8 cellular contexts compared by ENCODE assay signal in the genomic region with DNA sequence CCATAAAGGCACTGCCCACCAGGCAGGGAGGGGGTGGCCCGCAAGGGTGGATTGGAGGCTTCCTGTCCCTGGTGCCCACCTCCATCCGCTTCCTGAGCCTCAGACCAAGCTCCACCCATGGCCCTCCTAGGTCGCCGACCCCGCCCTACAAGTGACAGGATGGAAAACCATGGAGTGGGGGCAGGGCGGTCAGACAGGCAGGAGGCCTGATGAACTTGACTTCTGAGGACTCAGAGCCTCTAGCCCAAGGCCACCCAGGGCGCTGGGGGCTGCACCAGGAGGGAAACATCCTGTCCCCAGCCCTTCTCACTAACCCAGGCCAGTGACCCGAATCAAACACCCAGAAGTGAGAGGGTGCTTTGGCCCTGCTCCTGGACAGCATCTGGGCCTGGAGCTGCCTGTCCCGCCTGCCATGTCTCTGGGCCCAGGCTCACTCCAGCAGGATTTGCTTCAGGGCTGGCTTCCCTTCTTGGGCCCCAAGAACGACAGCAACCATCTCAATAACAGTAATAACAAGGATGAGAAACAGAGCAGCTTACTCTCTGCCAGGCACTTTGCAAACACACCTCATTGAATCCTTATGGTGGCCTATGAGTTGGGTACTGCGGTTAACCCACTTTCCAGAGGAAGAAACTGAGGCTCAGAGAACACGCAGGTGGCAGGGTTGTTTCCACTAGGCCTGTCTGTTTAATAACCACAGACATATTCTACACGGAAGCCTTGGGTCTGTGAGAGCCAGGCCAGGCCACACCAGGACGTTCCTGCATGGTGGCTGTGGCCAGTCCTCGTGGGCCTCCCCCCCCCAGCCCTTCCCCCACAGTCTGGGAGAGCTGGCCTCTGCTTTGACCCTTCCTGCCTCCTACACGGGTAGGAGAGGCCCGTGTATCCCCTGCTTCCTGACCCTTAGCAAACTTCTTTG. TPM values are rescaled to one million over a fixed set of nuclear protein-coding genes. Genes with fewer than 3 reads are reported as not detected.
A peak's percentile ranks its signal among the peaks of the same experiment; 100 is the strongest.
DNase-seq lines count a peak whose midpoint lies in the region; FAIRE-seq and TF ChIP-seq lines count a peak whose summit lies in the region.

No MANE protein-coding gene starts in this region.

- no peaks in the 10 kb centered on the region for H3K4me1 ChIP-seq in endodermal cell (ENCODE audit: control insufficient read depth, insufficient read depth, low read length)
- H3K4me1 ChIP-seq in neutrophil (ENCODE audit: control insufficient read depth in 1 of 2, insufficient read depth in 1 of 2, low read depth in 1 of 2, low read length in 1 of 2), result peaks cover 32 to 33% of the 10 kb centered on the region in 2 experiments
- peaks cover 46 to 81% (median 56%) of the 10 kb centered on the region in 4 donors for H3K4me1 ChIP-seq in transverse colon

- H3K27me3 ChIP-seq in endodermal cell (ENCODE audit: control insufficient read depth, insufficient read depth, low read length, poor library complexity, severe bottlenecking) (no peaks in the 10 kb centered on the region), neutrophil (peaks cover 4% of the 10 kb centered on the region), transverse colon (no peaks in the 10 kb centered on the region)

- TF ChIP-seq CTCF in endodermal cell (conservative IDR thresholded peaks at IDR 0.05) (no peak), neutrophil (IDR thresholded peaks at IDR 0.05) (no peak), transverse colon (IDR thresholded peaks at IDR 0.05) (no peak), D721Med (IDR thresholded peaks at IDR 0.05; ENCODE audit: insufficient read depth, missing control alignments) (no peak)

- intact Hi-C loops in transverse colon (cut with DNase I; ENCODE audit: low total_unique reads), result no loop called here

- H3K36me3 ChIP-seq in endodermal cell (ENCODE audit: control insufficient read depth, insufficient read depth, low read length) (no peaks in the 10 kb centered on the region), neutrophil (no peaks in the 10 kb centered on the region), transverse colon (no peaks in the 10 kb centered on the region)

- H3K9ac ChIP-seq in endodermal cell (ENCODE audit: extremely low read depth, low read length, poor library complexity, severe bottlenecking), result no peak overlapping the region

- no peak overlapping the region for H3K4me3 Mint-ChIP-seq in endodermal cell

- H3K9me3 ChIP-seq in endodermal cell (ENCODE audit: control insufficient read depth, low read length) (no peaks in the 10 kb centered on the region), neutrophil (no peaks in the 10 kb centered on the region), transverse colon (no peaks in the 10 kb centered on the region)

- peak; percentile 66 for DNase-seq in activated T-cell treated with anti-CD3 and anti-CD28 coated beads for 1 hour (ENCODE audit: low read depth)
- no peak for DNase-seq in activated T-cell treated with anti-CD3 and anti-CD28 coated beads for 4 hours
- peak; percentile 31 for DNase-seq in activated CD4-positive, CD25-positive, alpha-beta regulatory T cell treated with anti-CD3 and anti-CD28 coated beads, Interleukin-2, amount 50 U/mL, for 16 hours (ENCODE audit: low read depth, low spot score)
- DNase-seq in endodermal cell, result peak; percentile 91
- DNase-seq in transverse colon, result peak; percentile 91
- DNase-seq in D721Med (ENCODE audit: insufficient read length, low spot score), result no peak
- no peak for DNase-seq in OCI-M2 (lab: John Stamatoyannopoulos, UW; ENCODE audit: unreplicated experiment)

- H3K4me3 ChIP-seq in endodermal cell (ENCODE audit: low read length) (no peak overlapping the region), neutrophil (ENCODE audit: low read depth in 1 of 2, low read length in 1 of 2) (no peak overlapping the region), transverse colon (peak overlapping the region in 2 of 4 donors; percentile 1 to 40)

- peaks cover 14% of the 10 kb centered on the region for H3K4me1 Mint-ChIP-seq in endodermal cell

- peak; percentile 27 for TF ChIP-seq POLR2A in transverse colon (IDR thresholded peaks at IDR 0.05)

- no peaks in the 10 kb centered on the region for H3K9me3 Mint-ChIP-seq in endodermal cell

- FAIRE-seq in D721Med (lab: Jason Lieb, UNC), result no peak

- no peaks in the 10 kb centered on the region for H3K36me3 Mint-ChIP-seq in endodermal cell (ENCODE audit: low read depth)

- peak overlapping the region; percentile 64 for H3K27ac Mint-ChIP-seq in endodermal cell

- 59 to 76% methylated on average over 8 to 17 of the region's 17 CpGs for WGBS in endodermal cell (ENCODE audit: insufficient coverage in 1 of 2, insufficient read length in 1 of 2), 2 experiments
- WGBS in transverse colon (ENCODE audit: low coverage in 1 of 2), 2 donors, result 30 to 44% methylated on average over 2 to 15 of the region's 17 CpGs

- no peaks in the 10 kb centered on the region for H3K27me3 Mint-ChIP-seq in endodermal cell (ENCODE audit: insufficient read depth)

- in situ Hi-C loops in transverse colon (cut with MboI; ENCODE audit: low pct_ligation_motif_present in 1 of 4, low pct_unique_long_range_greater_than_20kb in 1 of 4, low sequenced_read_pairs in 3 of 4), result loop anchor here in 3 of 4 donors (25.0 kb wide), 2 partner anchors 117 to 317 kb away; a partner anchor contains a TSS

- TF ChIP-seq EP300 in transverse colon (IDR thresholded peaks at IDR 0.05; ENCODE audit: low read depth), result peak; percentile 4

- H3K27ac ChIP-seq in endodermal cell (ENCODE audit: low read depth, low read length), result no peak overlapping the region
- H3K27ac ChIP-seq in neutrophil, result peak overlapping the region; percentile 58
- H3K27ac ChIP-seq in transverse colon, result peak overlapping the region; percentile 76 to 89 (median 84)

RNA-seq across cellular contexts. Expression of a gene that starts 4.4 kb away (rescaled TPM):
- 10 to 100 TPM; 42.3 to 44.2 TPM for total RNA-seq in endodermal cell
- polyA plus RNA-seq in endodermal cell (2013, experiment 1 of 2), result 25.4 TPM
- polyA plus RNA-seq in endodermal cell (2013, experiment 2 of 2), result 26.0 TPM
- 10 to 100 TPM; 41.0 to 80.4 (median 75.7) TPM for total RNA-seq in transverse colon

RNA-seq across cellular contexts. Expression of a gene that starts 13.0 kb away (rescaled TPM):
- total RNA-seq in endodermal cell (10 to 100 TPM in 1 of 2 donors, 1 to 10 TPM in 1; 8.3 to 12.7 TPM), transverse colon (10 to 100 TPM; 16.7 to 66.1 (median 47.3) TPM)
- 14.6 TPM for polyA plus RNA-seq in endodermal cell (2013, experiment 1 of 2)
- 15.4 TPM for polyA plus RNA-seq in endodermal cell (2013, experiment 2 of 2)

RNA-seq across cellular contexts. Expression of a gene that starts 26.3 kb away (rescaled TPM):
- total RNA-seq in endodermal cell (10 to 100 TPM; 19.0 to 22.8 TPM), transverse colon (100 to 1,000 TPM in 1 of 4 donors, 10 to 100 TPM in 3; 24.7 to 110 (median 62.4) TPM)
- polyA plus RNA-seq in endodermal cell (2013, experiment 1 of 2), result 58.2 TPM
- 50.8 TPM for polyA plus RNA-seq in endodermal cell (2013, experiment 2 of 2)

RNA-seq across cellular contexts. Expression of a gene that starts 26.8 kb away (rescaled TPM):
- total RNA-seq in endodermal cell (1 to 10 TPM; 6.6 to 9.3 TPM), transverse colon (1 to 10 TPM in 1 of 4 donors, not detected in 3; 4.6 TPM)
- polyA plus RNA-seq in endodermal cell (2013, experiment 1 of 2), result 3.7 TPM
- polyA plus RNA-seq in endodermal cell (2013, experiment 2 of 2), result 3.3 TPM

RNA-seq across cellular contexts. Expression of a gene that starts 33.8 kb away (rescaled TPM):
- total RNA-seq in endodermal cell (10 to 100 TPM; 45.7 TPM), transverse colon (100 to 1,000 TPM in 1 of 4 donors, 10 to 100 TPM in 3; 20.6 to 249 (median 26.3) TPM)
- 39.5 TPM for polyA plus RNA-seq in endodermal cell (2013, experiment 1 of 2)
- polyA plus RNA-seq in endodermal cell (2013, experiment 2 of 2), result 35.1 TPM

Comparison
In these comparisons a context has a peak if more than half of its experiments do, and no peak if none do; other contexts are left out.
1. DNase-seq: peak in activated T-cell treated with anti-CD3 and anti-CD28 coated beads for 1 hour (single experiment), activated CD4-positive, CD25-positive, alpha-beta regulatory T cell treated with anti-CD3 and anti-CD28 coated beads, Interleukin-2, amount 50 U/mL, for 16 hours (single experiment), endodermal cell (single experiment) and transverse colon (single experiment); none in activated T-cell treated with anti-CD3 and anti-CD28 coated beads for 4 hours (single experiment), D721Med (single experiment) and OCI-M2 (single experiment).